In genomic region chr19:49596954-49597702, GRCh38 we compare ENCODE assay signal across 21 cellular contexts. TPM values are rescaled to one million over a fixed set of nuclear protein-coding genes. Genes with fewer than 3 reads are reported as not detected.
DNase-seq lines count a peak whose midpoint lies in the region; FAIRE-seq and TF ChIP-seq lines count a peak whose summit lies in the region.
"Had no signal": no experiment of that assay in that cellular context is flagged by ENCODE, and none has a peak within 500 bp of the region (broad histone marks: within the 10 kb centered on the region; RNA-seq: fewer than 3 reads in every experiment).

No MANE protein-coding gene starts in this region.

- no peak; a peak in 1 of 4 replicates for TF ChIP-seq RAD21 in H1 (IDR thresholded peaks at IDR 0.05 in 1 of 2, conservative IDR thresholded peaks at IDR 0.05 in 1 of 2; ENCODE audit: low read depth in 2 of 2, low read length in 2 of 2)

- no peak overlapping the region for H3K27ac Mint-ChIP-seq in H9
- H3K27ac Mint-ChIP-seq: CD4-positive, alpha-beta T cell had no signal

- H3K23ac ChIP-seq in H9 (ENCODE audit: insufficient read length, low read depth, low read length) (no peak overlapping the region), H1 (ENCODE audit: insufficient read length) (no peak overlapping the region), trophoblast cell (ENCODE audit: low read length) (no peak overlapping the region)

- peaks cover 5% of the 10 kb centered on the region; the same call in 1 of the 2 replicates for H3K79me2 ChIP-seq in H9 (ENCODE audit: insufficient read depth, low read length)
- peaks cover 5 to 54% of the 10 kb centered on the region in 2 experiments; a peak in 3 of 4 replicates for H3K79me2 ChIP-seq in H1 (ENCODE audit: control insufficient read depth in 1 of 2, insufficient read depth in 2 of 2, low read length in 2 of 2)
- H3K79me2 ChIP-seq in trophoblast cell (ENCODE audit: control insufficient read depth, insufficient read depth, low read length, poor library complexity): peaks cover under 1% of the 10 kb centered on the region

- H3K9me3 Mint-ChIP-seq in H9: no peaks in the 10 kb centered on the region; a peak in 1 of 5 replicates
- H3K9me3 Mint-ChIP-seq: CD4-positive, alpha-beta T cell had no signal

- no peak overlapping the region for H3K4me3 ChIP-seq in H1 (ENCODE audit: extremely low read depth in 1 of 4, insufficient read depth in 2 of 4, low read depth in 3 of 4, low read length in 4 of 4)
- no peak overlapping the region for H3K4me3 ChIP-seq in trophoblast cell (ENCODE audit: low read depth, low read length)
- H3K4me3 ChIP-seq in left ventricle myocardium inferior: no peak overlapping the region
- H3K4me3 ChIP-seq: BLaER1 had no signal

- H2BK120ac ChIP-seq in H9 (ENCODE audit: low read depth, low read length, poor library complexity, severe bottlenecking) (no peak overlapping the region), H1 (replicated peaks; ENCODE audit: low read depth, low read length) (no peak overlapping the region), trophoblast cell (ENCODE audit: insufficient read depth, low read length, poor library complexity) (no peak overlapping the region)

- H4K12ac ChIP-seq in trophoblast cell (ENCODE audit: low read depth, low read length): peak overlapping the region; percentile 21

- H2BK20ac ChIP-seq in H9 (ENCODE audit: low read depth, low read length, poor library complexity, severe bottlenecking) (no peak overlapping the region), H1 (ENCODE audit: low read length) (no peak overlapping the region)

- no CpG with 5 or more reads among the region's 65 CpGs for WGBS in H9 (ENCODE audit: extremely low coverage, insufficient read length, low lambda C conversion rate)
- WGBS in H1 (ENCODE audit: extremely low coverage in 1 of 2, insufficient coverage in 1 of 2, insufficient read length in 1 of 2, insufficient replicate concordance in 2 of 2, low coverage in 1 of 2, low lambda C conversion rate in 2 of 2, missing lambda C conversion rate in 1 of 2), 2 experiments: 97% methylated on average over 32 of the region's 65 CpGs; no CpG with 5 or more reads in 1 of the 2 experiments
- WGBS in trophoblast cell (ENCODE audit: extremely low coverage, insufficient coverage, insufficient read length): no CpG with 5 or more reads among the region's 65 CpGs

- H2BK12ac ChIP-seq in H9 (ENCODE audit: insufficient read length, low read depth, low read length) (no peak overlapping the region), H1 (ENCODE audit: low read depth, low read length) (no peak overlapping the region), trophoblast cell (ENCODE audit: low read length) (no peak overlapping the region)

- H3K23me2 ChIP-seq in H9 (ENCODE audit: insufficient read length, low read depth, low read length, poor library complexity, severe bottlenecking) (peaks cover 4% of the 10 kb centered on the region), H1 (ENCODE audit: low read depth, low read length) (peaks cover 9% of the 10 kb centered on the region)

- no peak overlapping the region for H4K5ac ChIP-seq in H9 (ENCODE audit: insufficient read length, low read depth, low read length)
- H4K5ac ChIP-seq in H1 (ENCODE audit: insufficient read length, low read depth, low read length): no peak overlapping the region

- no peak overlapping the region for H3T11ph ChIP-seq in H9 (ENCODE audit: low read length)

- H2AK5ac ChIP-seq in H9 (ENCODE audit: insufficient read length, low read length) (no peak overlapping the region), H1 (ENCODE audit: low read depth, low read length) (no peak overlapping the region), trophoblast cell (ENCODE audit: low read length) (no peak overlapping the region)

- no peak overlapping the region for H2BK15ac ChIP-seq in H9 (ENCODE audit: low read depth, low read length)
- H2BK15ac ChIP-seq in H1 (ENCODE audit: low read length): no peak overlapping the region

- no peak for TF ChIP-seq POLR2A in H1 (IDR thresholded peaks at IDR 0.05; ENCODE audit: control extremely low read depth in 1 of 2, low read depth in 2 of 2, low read length in 2 of 2)

- H3K79me1 ChIP-seq in H9 (ENCODE audit: insufficient read depth, low read depth, low read length, poor library complexity, severe bottlenecking): peaks cover 11% of the 10 kb centered on the region
- peaks cover 8% of the 10 kb centered on the region for H3K79me1 ChIP-seq in H1 (ENCODE audit: low read depth, low read length)
- H3K79me1 ChIP-seq in trophoblast cell (ENCODE audit: low read length): peaks cover 2% of the 10 kb centered on the region

- no peak overlapping the region for H3K4me3 Mint-ChIP-seq in H9
- H3K4me3 Mint-ChIP-seq: CD4-positive, alpha-beta T cell had no signal

- H3K18ac ChIP-seq in H9 (ENCODE audit: insufficient read length, low read depth, low read length) (no peak overlapping the region), H1 (ENCODE audit: extremely low read depth, low read length) (no peak overlapping the region), trophoblast cell (ENCODE audit: low read length) (no peak overlapping the region)

- H3K27ac ChIP-seq in H9 (ENCODE audit: insufficient read length, low read depth, low read length) (no peak overlapping the region), H1 (ENCODE audit: low read depth, low read length) (no peak overlapping the region), trophoblast cell (ENCODE audit: low read depth, low read length) (no peak overlapping the region), left ventricle myocardium inferior (replicated peaks) (no peak overlapping the region)
- H3K27ac ChIP-seq: BLaER1, RWPE1 had no signal

- no peak for TF ChIP-seq EP300 in H1 (IDR thresholded peaks at IDR 0.05; ENCODE audit: borderline replicate concordance in 1 of 2, low read depth in 2 of 2, low read length in 2 of 2)

- no peak for FAIRE-seq in H1 (lab: Jason Lieb, UNC)

- peaks cover 37 to 65% (median 57%) of the 10 kb centered on the region in 3 experiments for H3K36me3 Mint-ChIP-seq in H9 (ENCODE audit: insufficient read depth in 1 of 3, low read depth in 3 of 3)

- H3K9me3 ChIP-seq in H9 (ENCODE audit: control insufficient read depth, low read depth, low read length) (no peaks in the 10 kb centered on the region), H1 (ENCODE audit: insufficient read depth in 2 of 2, low read depth in 1 of 2, low read length in 1 of 2) (no peaks in the 10 kb centered on the region), trophoblast cell (ENCODE audit: insufficient read depth, low read depth, low read length) (no peaks in the 10 kb centered on the region), left ventricle myocardium inferior (replicated peaks) (no peaks in the 10 kb centered on the region)
- H3K9me3 ChIP-seq: BLaER1 had no signal

- no peak overlapping the region for H4K8ac ChIP-seq in H9 (replicated peaks; ENCODE audit: insufficient read length, low read depth, low read length)
- peak overlapping the region; percentile 31 for H4K8ac ChIP-seq in H1 (ENCODE audit: extremely low read depth, insufficient read depth, low read length)
- no peak overlapping the region for H4K8ac ChIP-seq in trophoblast cell (ENCODE audit: low read depth, low read length)

- no peaks in the 10 kb centered on the region for H3K27me3 ChIP-seq in H9 (ENCODE audit: insufficient read depth, low read length)
- no peaks in the 10 kb centered on the region for H3K27me3 ChIP-seq in H1 (replicated peaks in 1 of 4; ENCODE audit: control insufficient read depth in 3 of 4, extremely low read depth in 1 of 4, insufficient read depth in 3 of 4, low read length in 3 of 4)
- no peaks in the 10 kb centered on the region for H3K27me3 ChIP-seq in trophoblast cell (ENCODE audit: insufficient read depth, low read length)
- H3K27me3 ChIP-seq in left ventricle myocardium inferior (ENCODE audit: low read depth): no peaks in the 10 kb centered on the region
- H3K27me3 ChIP-seq: BLaER1 had no signal

- no peak overlapping the region for H3K9ac ChIP-seq in H9 (ENCODE audit: extremely low read depth, insufficient read length, low read length)
- H3K9ac ChIP-seq in H1 (replicated peaks in 1 of 4; ENCODE audit: extremely low read depth in 1 of 4, low read depth in 3 of 4, low read length in 3 of 4): no peak overlapping the region
- H3K9ac ChIP-seq in trophoblast cell (ENCODE audit: low read length): no peak overlapping the region
- H3K9ac ChIP-seq: BLaER1 had no signal

- H3K14ac ChIP-seq in H9 (ENCODE audit: insufficient read depth, low read length) (no peak overlapping the region), H1 (ENCODE audit: insufficient read length) (no peak overlapping the region), trophoblast cell (ENCODE audit: low read length) (no peak overlapping the region)

- no peak overlapping the region for H4K91ac ChIP-seq in H9 (ENCODE audit: insufficient read length, low read depth, low read length)
- no peak overlapping the region for H4K91ac ChIP-seq in H1 (replicated peaks; ENCODE audit: insufficient read length, low read length)
- H4K91ac ChIP-seq in trophoblast cell (ENCODE audit: low read depth, low read length): no peak overlapping the region

- H3K4me2 ChIP-seq in H9 (ENCODE audit: insufficient read depth, insufficient read length, low read length): no peak overlapping the region
- no peak overlapping the region for H3K4me2 ChIP-seq in H1 (ENCODE audit: insufficient read depth in 1 of 2, low read depth in 2 of 2, low read length in 2 of 2)
- H3K4me2 ChIP-seq in trophoblast cell (ENCODE audit: low read length): no peak overlapping the region
- H3K4me2 ChIP-seq: BLaER1 had no signal

- DNase-seq in H9 (no peak), H1 (ENCODE audit: low read depth in 1 of 2, low spot score in 2 of 2) (no peak), trophoblast cell (no peak), SKM-1 treated with dmso at 0.1 percent for 144 hours (lab: John Stamatoyannopoulos, UW; ENCODE audit: unreplicated experiment) (no peak), left ventricle myocardium inferior (no peak), SK-N-DZ (ENCODE audit: low spot score) (no peak)
- DNase-seq: CD4-positive, alpha-beta T cell; DMS153; MM.1S; NCI-H1092 treated with DMSO at 0.1 percent for 48 hours; NCI-H1436 treated with DMSO at 0.1 percent for 48 hours; NCI-H2029; NCI-H2227 treated with DMSO at 0.1 percent for 48 hours; NCI-H510A; NCI-H748 treated with DMSO at 0.1 percent for 48 hours; SHP77 treated with DMSO at 0.1 percent for 48 hours; T-helper 1 cell had no signal

- POLR2A ChIA-PET in H1 (lab: Charles Lee; ENCODE audit: partially characterized antibody): interaction anchor here (0.7 to 37.8 kb wide), 6 partner anchors 14 to 101 kb away, joined by 3 to 840 read pairs (median 4); partner anchors contain the start of genes BCL2L12, IRF3, RPS11 and RRAS

- H3K56ac ChIP-seq in H9 (ENCODE audit: insufficient read length, low read depth, low read length) (no peak overlapping the region), H1 (replicated peaks; ENCODE audit: insufficient read length, low read depth, low read length) (no peak overlapping the region)

- H3K27me3 Mint-ChIP-seq in H9 (ENCODE audit: low read depth): no peaks in the 10 kb centered on the region
- H3K27me3 Mint-ChIP-seq: CD4-positive, alpha-beta T cell had no signal

- H3K4me1 ChIP-seq in H9 (ENCODE audit: insufficient read depth, low read length) (no peaks in the 10 kb centered on the region), H1 (replicated peaks in 1 of 4; ENCODE audit: control insufficient read depth in 3 of 4, insufficient read depth in 4 of 4, low read length in 3 of 4) (peaks cover 0 to 5% (median 4%) of the 10 kb centered on the region in 4 experiments; a peak in 4 of 7 replicates), trophoblast cell (ENCODE audit: control insufficient read depth in 1 of 2, insufficient read depth in 2 of 2, low read length in 2 of 2) (peaks cover 0 to 3% of the 10 kb centered on the region in 2 experiments), left ventricle myocardium inferior (peaks cover 23% of the 10 kb centered on the region)

- peaks cover 8 to 18% of the 10 kb centered on the region in 2 experiments for H3K4me1 Mint-ChIP-seq in H9

- intact Hi-C loops in left ventricle myocardium inferior (cut with micrococcal nuclease): no loop called here

- H4K20me1 ChIP-seq in H9 (ENCODE audit: control insufficient read depth, insufficient read depth, insufficient read length) (no peaks in the 10 kb centered on the region), H1 (replicated peaks in 1 of 2; ENCODE audit: control insufficient read depth in 1 of 2, insufficient read depth in 2 of 2, low read length in 2 of 2) (peaks cover 6 to 15% of the 10 kb centered on the region in 2 experiments)

- CTCF ChIA-PET in H1 (lab: Charles Lee; ENCODE audit: partially characterized antibody): interaction anchor here (1.0 to 2.0 kb wide), 6 partner anchors 12 to 76 kb away, joined by 3 to 6 read pairs (median 4); partner anchors contain the start of gene NOSIP

- no peak overlapping the region for H3K4ac ChIP-seq in H9 (ENCODE audit: low read depth, low read length)
- H3K4ac ChIP-seq in H1 (replicated peaks; ENCODE audit: insufficient read length, low read depth, low read length): no peak overlapping the region
- peak overlapping the region; percentile 36 for H3K4ac ChIP-seq in trophoblast cell (ENCODE audit: low read depth, low read length)

- H3K36me3 ChIP-seq in H1 (ENCODE audit: control insufficient read depth in 2 of 4, insufficient read depth in 4 of 4, low read length in 3 of 4) (peaks cover 22 to 77% (median 56%) of the 10 kb centered on the region in 4 experiments), trophoblast cell (ENCODE audit: control insufficient read depth in 1 of 2, insufficient read depth in 2 of 2, low read length in 2 of 2) (peaks cover 72 to 74% of the 10 kb centered on the region in 2 experiments), left ventricle myocardium inferior (peaks cover 85% of the 10 kb centered on the region)

- TF ChIP-seq CTCF in GM12874 (IDR thresholded peaks at IDR 0.05; ENCODE audit: insufficient read depth, low read depth, low read length) (0 out of 2 replicates have a peak, but pooled peaks have one; percentile 11), H9 (conservative IDR thresholded peaks at IDR 0.05) (peak; percentile 39; the same call in 2 of the 3 replicates), H1 (IDR thresholded peaks at IDR 0.05; ENCODE audit: control extremely low read depth in 1 of 3, insufficient read depth in 1 of 3, low read depth in 1 of 3, low read length in 3 of 3) (peak in 2 of 3 experiments; percentile 8 to 38; a peak in 3 of 4 replicates), left ventricle myocardium inferior (IDR thresholded peaks at IDR 0.05; ENCODE audit: borderline replicate concordance) (no peak)

- H2BK5ac ChIP-seq in H9 (ENCODE audit: insufficient read length, low read length): no peak overlapping the region
- H2BK5ac ChIP-seq in H1 (ENCODE audit: low read depth, low read length): no peak overlapping the region
- no peak overlapping the region for H2BK5ac ChIP-seq in trophoblast cell (ENCODE audit: low read depth, low read length, poor library complexity)

- H2AFZ ChIP-seq in H9 (ENCODE audit: low read length) (no peak overlapping the region), H1 (ENCODE audit: low read length) (no peak overlapping the region), trophoblast cell (ENCODE audit: insufficient read depth, low read length, poor library complexity) (no peak overlapping the region)

RNA-seq across cellular contexts. Expression of gene PRR12, which starts 6.1 kb away (rescaled TPM):
- total RNA-seq in H9 (2021) (64.2 and 65.9 TPM in 2 replicates), left ventricle myocardium inferior (15.5 TPM)
- total RNA-seq in H1 (2021; fragmentation: NEBNext Ultra II Directional; extraction: Animal tissue kit (Norgen Biotek cat#: 25700)): 59.4 and 63.8 TPM in 2 replicates
- polyA plus RNA-seq in H1 (2011; rRNA removed): 2.5 and 4.6 TPM in 2 replicates
- 1.9 TPM for polyA plus RNA-seq in H1 (2011; cell fraction: cytosol; rRNA removed)
- 11.4 TPM for polyA plus RNA-seq in H1 (2011; cell fraction: nucleus; rRNA removed)
- polyA plus RNA-seq in H1 (2012, experiment 1 of 2): 25.7 to 40.3 TPM (median 34.3 TPM) in 4 replicates
- 22.2 TPM for polyA plus RNA-seq in H1 (2012, experiment 2 of 2)
- 23.0 TPM for polyA plus RNA-seq in H1 (2013, experiment 1 of 2)
- 21.2 TPM for polyA plus RNA-seq in H1 (2013, experiment 2 of 2)
- 2.5 and 2.8 TPM in 2 replicates for polyA minus RNA-seq in H1 (2011; rRNA and poly(A)+ RNA removed)
- polyA minus RNA-seq in H1 (2011; cell fraction: cytosol; rRNA and poly(A)+ RNA removed): 15.9 TPM
- 10.8 TPM for polyA minus RNA-seq in H1 (2011; cell fraction: nucleus; rRNA and poly(A)+ RNA removed)
- 12.9 and 13.4 TPM in 2 replicates for polyA plus RNA-seq in trophoblast cell (2013)
- 1.3 and 2.3 TPM in 2 replicates for polyA plus RNA-seq in SK-N-DZ (2014; cell fraction: cytosol; rRNA removed)
- polyA plus RNA-seq in SK-N-DZ (2014; cell fraction: nucleus; rRNA removed): 2.0 and 3.1 TPM in 2 replicates

RNA-seq across cellular contexts. Expression of gene PRRG2, which starts 16.0 kb away (rescaled TPM):
- total RNA-seq in H9 (2021) (3.3 and 3.5 TPM in 2 replicates), left ventricle myocardium inferior (0.88 TPM)
- total RNA-seq in H1 (2021; fragmentation: NEBNext Ultra II Directional; extraction: Animal tissue kit (Norgen Biotek cat#: 25700)): 4.1 and 5.7 TPM in 2 replicates
- polyA plus RNA-seq in H1 (2011; rRNA removed): 5.6 and 6.3 TPM in 2 replicates
- 6.0 TPM for polyA plus RNA-seq in H1 (2011; cell fraction: cytosol; rRNA removed)
- polyA plus RNA-seq in H1 (2011; cell fraction: nucleus; rRNA removed): 6.0 TPM
- polyA plus RNA-seq in H1 (2012, experiment 1 of 2): 3.9 to 5.8 TPM (median 4.4 TPM) in 4 replicates
- 6.8 TPM for polyA plus RNA-seq in H1 (2012, experiment 2 of 2)
- polyA plus RNA-seq in H1 (2013, experiment 1 of 2): 6.7 TPM
- polyA plus RNA-seq in H1 (2013, experiment 2 of 2): 8.3 TPM
- polyA minus RNA-seq in H1 (2011; rRNA and poly(A)+ RNA removed): 2.1 and 3.6 TPM in 2 replicates
- 1.9 TPM for polyA minus RNA-seq in H1 (2011; cell fraction: cytosol; rRNA and poly(A)+ RNA removed)
- 6.6 TPM for polyA minus RNA-seq in H1 (2011; cell fraction: nucleus; rRNA and poly(A)+ RNA removed)
- 5.6 and 6.7 TPM in 2 replicates for polyA plus RNA-seq in trophoblast cell (2013)
- polyA plus RNA-seq in SK-N-DZ (2014; cell fraction: cytosol; rRNA removed): 0.31 and 0.67 TPM in 2 replicates
- polyA plus RNA-seq in SK-N-DZ (2014; cell fraction: nucleus; rRNA removed): 0.67 TPM in 1 of 2 replicates, not detected in the other
- total RNA-seq: G401 had no signal

RNA-seq across cellular contexts. Expression of gene NOSIP, which starts 16.8 kb away (rescaled TPM):
- total RNA-seq in H9 (2021) (75.1 and 78.4 TPM in 2 replicates), left ventricle myocardium inferior (47.3 TPM)
- 85.1 and 93.8 TPM in 2 replicates for total RNA-seq in H1 (2021; fragmentation: NEBNext Ultra II Directional; extraction: Animal tissue kit (Norgen Biotek cat#: 25700))
- polyA plus RNA-seq in H1 (2011; rRNA removed): 192 and 254 TPM in 2 replicates
- polyA plus RNA-seq in H1 (2011; cell fraction: cytosol; rRNA removed): 176 TPM
- polyA plus RNA-seq in H1 (2011; cell fraction: nucleus; rRNA removed): 194 TPM
- 110 to 131 TPM (median 125 TPM) in 4 replicates for polyA plus RNA-seq in H1 (2012, experiment 1 of 2)
- polyA plus RNA-seq in H1 (2012, experiment 2 of 2): 159 TPM
- 52.7 TPM for polyA plus RNA-seq in H1 (2013, experiment 1 of 2)
- 50.1 TPM for polyA plus RNA-seq in H1 (2013, experiment 2 of 2)
- 67.6 and 81.3 TPM in 2 replicates for polyA minus RNA-seq in H1 (2011; rRNA and poly(A)+ RNA removed)
- polyA minus RNA-seq in H1 (2011; cell fraction: cytosol; rRNA and poly(A)+ RNA removed): 69.6 TPM
- 59.9 TPM for polyA minus RNA-seq in H1 (2011; cell fraction: nucleus; rRNA and poly(A)+ RNA removed)
- 47.8 and 53.3 TPM in 2 replicates for polyA plus RNA-seq in trophoblast cell (2013)
- 86.0 and 94.2 TPM in 2 replicates for polyA plus RNA-seq in SK-N-DZ (2014; cell fraction: cytosol; rRNA removed)
- polyA plus RNA-seq in SK-N-DZ (2014; cell fraction: nucleus; rRNA removed): 62.2 and 63.6 TPM in 2 replicates

RNA-seq across cellular contexts. Expression of gene RRAS, which starts 42.8 kb away (rescaled TPM):
- 8.3 and 9.9 TPM in 2 replicates for total RNA-seq in H9 (2021)
- 16.9 and 17.7 TPM in 2 replicates for total RNA-seq in H1 (2021; fragmentation: NEBNext Ultra II Directional; extraction: Animal tissue kit (Norgen Biotek cat#: 25700))
- 49.1 and 62.9 TPM in 2 replicates for polyA plus RNA-seq in H1 (2011; rRNA removed)
- 44.6 TPM for polyA plus RNA-seq in H1 (2011; cell fraction: cytosol; rRNA removed)
- 35.8 TPM for polyA plus RNA-seq in H1 (2011; cell fraction: nucleus; rRNA removed)
- polyA plus RNA-seq in H1 (2012, experiment 1 of 2): 14.2 to 33.1 TPM (median 28.7 TPM) in 4 replicates
- polyA plus RNA-seq in H1 (2012, experiment 2 of 2): 26.7 TPM
- polyA plus RNA-seq in H1 (2013, experiment 1 of 2): 18.4 TPM
- 18.6 TPM for polyA plus RNA-seq in H1 (2013, experiment 2 of 2)
- 6.4 and 6.8 TPM in 2 replicates for polyA minus RNA-seq in H1 (2011; rRNA and poly(A)+ RNA removed)
- polyA minus RNA-seq in H1 (2011; cell fraction: cytosol; rRNA and poly(A)+ RNA removed): 7.9 TPM
- polyA minus RNA-seq in H1 (2011; cell fraction: nucleus; rRNA and poly(A)+ RNA removed): 4.9 TPM
- 43.3 and 43.8 TPM in 2 replicates for polyA plus RNA-seq in trophoblast cell (2013)
- 116 TPM for total RNA-seq in left ventricle myocardium inferior
- 2.0 and 2.1 TPM in 2 replicates for polyA plus RNA-seq in SK-N-DZ (2014; cell fraction: cytosol; rRNA removed)
- 0.72 and 4.7 TPM in 2 replicates for polyA plus RNA-seq in SK-N-DZ (2014; cell fraction: nucleus; rRNA removed)

RNA-seq across cellular contexts. Expression of gene SCAF1, which starts 44.9 kb away (rescaled TPM):
- total RNA-seq in H9 (2021) (85.3 and 86.4 TPM in 2 replicates), left ventricle myocardium inferior (38.8 TPM)
- total RNA-seq in H1 (2021; fragmentation: NEBNext Ultra II Directional; extraction: Animal tissue kit (Norgen Biotek cat#: 25700)): 81.7 and 93.3 TPM in 2 replicates
- polyA plus RNA-seq in H1 (2011; rRNA removed): 9.7 and 21.4 TPM in 2 replicates
- 9.9 TPM for polyA plus RNA-seq in H1 (2011; cell fraction: cytosol; rRNA removed)
- polyA plus RNA-seq in H1 (2011; cell fraction: nucleus; rRNA removed): 29.6 TPM
- polyA plus RNA-seq in H1 (2012, experiment 1 of 2): 44.1 to 59.6 TPM (median 55.2 TPM) in 4 replicates
- polyA plus RNA-seq in H1 (2012, experiment 2 of 2): 56.4 TPM
- 42.7 TPM for polyA plus RNA-seq in H1 (2013, experiment 1 of 2)
- 41.6 TPM for polyA plus RNA-seq in H1 (2013, experiment 2 of 2)
- polyA minus RNA-seq in H1 (2011; rRNA and poly(A)+ RNA removed): 3.7 and 4.7 TPM in 2 replicates
- 13.0 TPM for polyA minus RNA-seq in H1 (2011; cell fraction: cytosol; rRNA and poly(A)+ RNA removed)
- polyA minus RNA-seq in H1 (2011; cell fraction: nucleus; rRNA and poly(A)+ RNA removed): 9.2 TPM
- polyA plus RNA-seq in trophoblast cell (2013): 59.7 and 62.7 TPM in 2 replicates
- polyA plus RNA-seq in SK-N-DZ (2014; cell fraction: cytosol; rRNA removed): 20.2 and 23.9 TPM in 2 replicates
- polyA plus RNA-seq in SK-N-DZ (2014; cell fraction: nucleus; rRNA removed): 16.8 and 18.8 TPM in 2 replicates
